8 cellular contexts compared by ENCODE assay signal in genomic region chr18:712401-713134, GRCh38. TPM values are rescaled to one million over a fixed set of nuclear protein-coding genes. Genes with fewer than 3 reads are reported as not detected.
DNase-seq lines count a peak whose midpoint lies in the region; ATAC-seq and TF ChIP-seq lines count a peak whose summit lies in the region.

TSS of gene ENOSF1 (minus strand) at chr18:712630. CDS start at chr18:712587, 43 bp downstream.

- no peaks in the 10 kb centered on the region for H3K27me3 ChIP-seq in CD8-positive, alpha-beta memory T cell (ENCODE audit: insufficient read depth, low read length, poor library complexity, severe bottlenecking)

- intact Hi-C loops in natural killer cell (cut with micrococcal nuclease): no loop called here

- H3K4me3 ChIP-seq in CD8-positive, alpha-beta memory T cell (ENCODE audit: low read length): peak within 1 kb of the TSS; percentile 88

- peak within 1 kb of the TSS; percentile 84 to 98 (median 95) for H3K27ac Mint-ChIP-seq in CD8-positive, alpha-beta memory T cell
- H3K27ac Mint-ChIP-seq in activated T-helper 17 cell treated with anti-CD3 and anti-CD28 coated beads, Interleukin-2, amount 50 U/mL, for 72 hours: peak within 1 kb of the TSS; percentile 95
- peak within 1 kb of the TSS; percentile 96 to 97 for H3K27ac Mint-ChIP-seq in natural killer cell

- peak; percentile 87 for ATAC-seq in GM19395 (IDR thresholded peaks at IDR 0.05; ENCODE audit: unreplicated experiment)
- ATAC-seq in HG03521 (IDR thresholded peaks at IDR 0.05; ENCODE audit: unreplicated experiment): peak; percentile 88
- peak; percentile 86 for ATAC-seq in activated T-helper 17 cell treated with anti-CD3 and anti-CD28 coated beads, Interleukin-2, amount 50 U/mL, for 72 hours (replicated peaks)
- peak; percentile 84 to 90 (median 85) for ATAC-seq in natural killer cell

- peak; percentile 63 to 82 (median 77) for DNase-seq in CD8-positive, alpha-beta memory T cell
- peak; percentile 89 for DNase-seq in RKO (ENCODE audit: low spot score)
- peak; percentile 62 for DNase-seq in fibroblast of peridontal ligament (ENCODE audit: extremely low read depth)
- DNase-seq in natural killer cell: peak; percentile 92
- peak; percentile 74 for DNase-seq in stimulated activated naive CD4-positive, alpha-beta T cell treated with Interleukin-2 at 50 U/mL for 16 hours (lab: John Stamatoyannopoulos, UW)

- TF ChIP-seq CTCF in natural killer cell (IDR thresholded peaks at IDR 0.05): peak; percentile 91

- H3K27me3 Mint-ChIP-seq in CD8-positive, alpha-beta memory T cell: peaks cover 0 to 6% of the 10 kb centered on the region in 2 donors
- no peaks in the 10 kb centered on the region for H3K27me3 Mint-ChIP-seq in activated T-helper 17 cell treated with anti-CD3 and anti-CD28 coated beads, Interleukin-2, amount 50 U/mL, for 72 hours
- no peaks in the 10 kb centered on the region for H3K27me3 Mint-ChIP-seq in natural killer cell (ENCODE audit: low read depth in 2 of 2)

- peaks cover 0 to 2% (median 0%) of the 10 kb centered on the region in 5 donors for H3K9me3 Mint-ChIP-seq in CD8-positive, alpha-beta memory T cell
- H3K9me3 Mint-ChIP-seq in activated T-helper 17 cell treated with anti-CD3 and anti-CD28 coated beads, Interleukin-2, amount 50 U/mL, for 72 hours: no peaks in the 10 kb centered on the region
- H3K9me3 Mint-ChIP-seq in natural killer cell: no peaks in the 10 kb centered on the region

- H3K4me3 Mint-ChIP-seq in CD8-positive, alpha-beta memory T cell: peak within 1 kb of the TSS; percentile 82 to 97 (median 86)
- H3K4me3 Mint-ChIP-seq in activated T-helper 17 cell treated with anti-CD3 and anti-CD28 coated beads, Interleukin-2, amount 50 U/mL, for 72 hours: peak within 1 kb of the TSS; percentile 98
- peak within 1 kb of the TSS; percentile 95 for H3K4me3 Mint-ChIP-seq in natural killer cell

- H3K36me3 Mint-ChIP-seq in CD8-positive, alpha-beta memory T cell: peaks cover 0 to 24% (median 8%) of the 10 kb centered on the region in 3 donors
- H3K36me3 Mint-ChIP-seq in activated T-helper 17 cell treated with anti-CD3 and anti-CD28 coated beads, Interleukin-2, amount 50 U/mL, for 72 hours (ENCODE audit: low read depth): peaks cover 38% of the 10 kb centered on the region
- no peaks in the 10 kb centered on the region for H3K36me3 Mint-ChIP-seq in natural killer cell

- peaks cover 28 to 37% (median 35%) of the 10 kb centered on the region in 3 donors for H3K4me1 Mint-ChIP-seq in CD8-positive, alpha-beta memory T cell
- H3K4me1 Mint-ChIP-seq in activated T-helper 17 cell treated with anti-CD3 and anti-CD28 coated beads, Interleukin-2, amount 50 U/mL, for 72 hours: peaks cover 33% of the 10 kb centered on the region
- peaks cover 17 to 26% of the 10 kb centered on the region in 2 donors for H3K4me1 Mint-ChIP-seq in natural killer cell

- no peaks in the 10 kb centered on the region for H3K9me3 ChIP-seq in CD8-positive, alpha-beta memory T cell (ENCODE audit: low read length)

- no peaks in the 10 kb centered on the region for H3K36me3 ChIP-seq in CD8-positive, alpha-beta memory T cell (ENCODE audit: insufficient read depth, low read length)

- POLR2A ChIA-PET in CD8-positive, alpha-beta memory T cell (lab: Charles Lee): interaction anchor here (0.9 to 1.5 kb wide), 4 partner anchors 101 to 445 kb away, joined by 4 to 6 read pairs (median 4); partner anchors contain the start of gene THOC1

- H3K4me1 ChIP-seq in CD8-positive, alpha-beta memory T cell (ENCODE audit: insufficient read depth, low read length): peaks cover 14% of the 10 kb centered on the region

- H3K27ac ChIP-seq in CD8-positive, alpha-beta memory T cell (ENCODE audit: low read depth, low read length): peak within 1 kb of the TSS; percentile 92

- CTCF ChIA-PET in CD8-positive, alpha-beta memory T cell (lab: Charles Lee): interaction anchor here (1.0 to 1.4 kb wide), 7 partner anchors 14 to 127 kb away, joined by 3 to 8 read pairs (median 4); no protein-coding TSS in a partner anchor

RNA-seq across cellular contexts. Expression of gene ENOSF1, which starts in this region (rescaled TPM):
- total RNA-seq in CD8-positive, alpha-beta memory T cell: 10 to 100 TPM; 45.9 to 50.8 TPM
- 13.2 TPM for polyA plus RNA-seq in CD8-positive, alpha-beta memory T cell
- 10 to 100 TPM; 61.6 to 89.8 TPM for total RNA-seq in activated T-helper 17 cell treated with anti-CD3 and anti-CD28 coated beads, Interleukin-2, amount 50 U/mL, for 72 hours
- total RNA-seq in natural killer cell: 10 to 100 TPM; 36.3 to 51.5 (median 39.8) TPM

Comparison
In these comparisons a context has a peak if more than half of its experiments do, and no peak if none do; other contexts are left out.
1. Peak in every context shown above with its lines: DNase-seq, ATAC-seq, H3K4me3 ChIP-seq and H3K27ac ChIP-seq.